ENCODE assay signal across 27 cellular contexts in the genomic region with DNA sequence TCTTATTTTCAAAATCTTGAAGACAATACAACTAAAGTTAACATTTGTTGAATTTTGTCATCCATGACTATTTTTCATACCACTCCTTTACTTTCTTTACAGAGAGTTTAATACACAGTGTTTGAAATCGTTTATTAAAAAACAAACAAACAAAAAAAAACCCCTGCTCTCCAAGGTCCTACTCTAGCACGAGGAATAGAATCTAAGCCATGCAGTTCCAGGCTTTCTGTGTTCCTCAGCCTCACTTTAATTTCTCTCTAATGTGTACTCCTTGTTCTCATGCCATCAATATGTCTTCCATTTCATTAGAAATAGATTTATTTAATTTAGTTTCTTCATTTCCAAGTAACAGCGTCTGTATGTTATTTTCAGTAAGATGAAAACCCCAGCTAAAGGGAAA.
"Had no signal": no experiment of that assay in that cellular context is flagged by ENCODE, and none has a peak within 500 bp of the region (broad histone marks: within the 10 kb centered on the region; RNA-seq: fewer than 3 reads in every experiment).

No MANE protein-coding gene starts in this region.

- H3K9me3 ChIP-seq: ascending aorta, breast epithelium, esophagus squamous epithelium, gastroesophageal sphincter had no signal

- DNase-seq: activated CD4-positive, alpha-beta memory T cell treated with anti-CD3 and anti-CD28 coated beads for 36 hours; activated CD4-positive, alpha-beta T cell treated with anti-CD3 and anti-CD28 coated beads for 36 hours; activated CD4-positive, alpha-beta T cell treated with anti-CD3 and anti-CD28 coated beads, Interleukin-2, amount 10 ng/mL, durations not matched to agents 24 days and 14 days; activated CD4-positive, CD25-positive, alpha-beta regulatory T cell; activated CD4-positive, CD25-positive, alpha-beta regulatory T cell treated with anti-CD3 and anti-CD28 coated beads, Interleukin-2, amount 50 U/mL, for 72 hours; activated CD8-positive, alpha-beta memory T cell treated with anti-CD3 and anti-CD28 coated beads, Interleukin-2, amount 10 ng/mL, durations not matched to agents 7 days and 5 days; activated CD8-positive, alpha-beta memory T cell treated with anti-CD3 and anti-CD28 coated beads, Interleukin-2, amount 50 U/mL, for 4 hours; activated CD8-positive, alpha-beta T cell treated with anti-CD3 and anti-CD28 coated beads, Interleukin-2, amount 10 ng/mL, durations not matched to agents 7 days and 5 days; activated gamma-delta T cell; activated naive CD4-positive, alpha-beta T cell; activated naive CD4-positive, alpha-beta T cell treated with anti-CD3 and anti-CD28 coated beads, Interleukin-2, amount 10 ng/mL, durations not matched to agents 7 days and 5 days; activated naive CD8-positive, alpha-beta T cell treated with anti-CD3 and anti-CD28 coated beads, Interleukin-2, amount 10 ng/mL, durations not matched to agents 7 days and 5 days; activated T-cell treated with anti-CD3 and anti-CD28 coated beads, Interleukin-2, amount 50 U/mL, for 1 hour; activated T-cell treated with anti-CD3 and anti-CD28 coated beads, Interleukin-2, amount 50 U/mL, for 72 hours; effector CD4-positive, alpha-beta T cell; effector memory CD8-positive, alpha-beta T cell; esophagus squamous epithelium; foreskin melanocyte; head of caudate nucleus; T-helper 1 cell; T-helper 17 cell had no signal

- H3K4me3 ChIP-seq: ascending aorta, breast epithelium, cardiac muscle cell, coronary artery, esophagus squamous epithelium, gastroesophageal sphincter had no signal

- H3K36me3 ChIP-seq: ascending aorta, breast epithelium, cardiac muscle cell, esophagus squamous epithelium, gastroesophageal sphincter had no signal

- H3K4me1 ChIP-seq: ascending aorta, breast epithelium, esophagus squamous epithelium, gastroesophageal sphincter had no signal

- H3K27ac ChIP-seq: ascending aorta, cardiac muscle cell, coronary artery, epithelial cell of prostate, esophagus squamous epithelium, gastroesophageal sphincter had no signal

- H3K27me3 ChIP-seq: ascending aorta, breast epithelium, cardiac muscle cell, esophagus squamous epithelium, gastroesophageal sphincter had no signal
